1 cellular context compared by ENCODE assay signal in genomic region chr7:108146070-108146842, GRCh38.
TF ChIP-seq lines count a peak whose summit lies in the region.

No MANE protein-coding gene starts in this region.

TF ChIP-seq in HEK293, 187 proteins besides CTCF, POLR2A, EP300 and RAD21 (continued from another document):
- no peak for TF ChIP-seq PRDM10 (tag by site-specific recombination; IDR thresholded peaks at IDR 0.05)
- TF ChIP-seq ZNF521 (tag by site-specific recombination; IDR thresholded peaks at IDR 0.05): no peak
- no peak for TF ChIP-seq ZNF549 (tag by site-specific recombination; IDR thresholded peaks at IDR 0.05)
